ENCODE assay signal across 21 cellular contexts in the genomic region with DNA sequence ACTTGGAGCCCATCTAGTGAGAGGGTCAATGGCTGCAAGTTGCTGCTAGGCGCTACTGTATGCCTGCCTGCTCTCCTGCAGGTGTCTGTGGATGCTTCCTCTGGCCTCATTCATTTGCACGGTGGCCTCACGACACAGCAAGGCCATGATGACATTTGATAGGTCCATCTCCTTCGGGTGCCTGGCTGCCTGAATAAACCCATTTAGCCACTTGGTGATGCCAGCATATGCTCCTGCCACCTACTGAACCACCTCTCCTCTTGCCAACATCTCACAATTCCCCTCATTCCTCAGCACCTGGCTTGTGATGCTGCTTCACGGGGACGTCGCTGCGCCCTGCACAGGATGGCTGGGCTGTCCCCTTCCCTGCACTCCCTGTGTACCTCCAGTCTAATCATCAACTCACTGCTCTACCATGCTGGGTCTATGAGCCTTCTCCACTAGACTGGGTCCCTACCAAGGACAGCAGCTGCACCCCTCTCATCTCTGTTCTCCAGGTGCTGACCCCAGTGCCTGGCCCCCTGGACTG.
"Had no signal": no experiment of that assay in that cellular context is flagged by ENCODE, and none has a peak within 500 bp of the region (broad histone marks: within the 10 kb centered on the region; RNA-seq: fewer than 3 reads in every experiment).

No MANE protein-coding gene starts in this region.

- H3K36me3 ChIP-seq: adrenal gland had no signal

- DNase-seq: activated CD4-positive, alpha-beta T cell treated with anti-CD3 and anti-CD28 coated beads for 4 hours; activated CD8-positive, alpha-beta memory T cell treated with anti-CD3 and anti-CD28 coated beads, Interleukin-2, amount 50 U/mL, for 4 hours; activated CD8-positive, alpha-beta T cell treated with anti-CD3 and anti-CD28 coated beads for 36 hours; activated gamma-delta T cell treated with Interleukin-2 at 50 U/mL for 16 hours; activated naive CD4-positive, alpha-beta T cell treated with anti-CD3 and anti-CD28 coated beads, Interleukin-2, amount 10 ng/mL, durations not matched to agents 7 days and 5 days; activated naive CD8-positive, alpha-beta T cell treated with anti-CD3 and anti-CD28 coated beads, Interleukin-2, amount 10 ng/mL, durations not matched to agents 7 days and 5 days; activated T-cell treated with anti-CD3 and anti-CD28 coated beads, Interleukin-2, amount 50 U/mL, for 72 hours; adrenal gland; anterior cingulate cortex; KG1; NCI-H1048; NCI-H1694; NCI-H2029; NCI-H2107; NCI-H2171 treated with DMSO at 0.1 percent for 48 hours; NCI-H226; NCI-H510A; SIG-M5; SW 1271 had no signal

- H3K27me3 ChIP-seq: adrenal gland had no signal

- H3K4me3 Mint-ChIP-seq: activated CD8-positive, alpha-beta T cell treated with anti-CD3 and anti-CD28 coated beads for 36 hours; activated naive CD4-positive, alpha-beta T cell treated with anti-CD3 and anti-CD28 coated beads, Interleukin-2, amount 10 ng/mL, durations not matched to agents 7 days and 5 days; activated naive CD8-positive, alpha-beta T cell treated with anti-CD3 and anti-CD28 coated beads, Interleukin-2, amount 10 ng/mL, durations not matched to agents 7 days and 5 days; activated T-cell treated with anti-CD3 and anti-CD28 coated beads, Interleukin-2, amount 50 U/mL, for 72 hours had no signal

- H3K27ac ChIP-seq: adrenal gland had no signal

- H3K4me3 ChIP-seq: adrenal gland had no signal

- H3K9me3 ChIP-seq: adrenal gland had no signal

- H3K27me3 Mint-ChIP-seq: activated CD8-positive, alpha-beta T cell treated with anti-CD3 and anti-CD28 coated beads for 36 hours; activated naive CD4-positive, alpha-beta T cell treated with anti-CD3 and anti-CD28 coated beads, Interleukin-2, amount 10 ng/mL, durations not matched to agents 7 days and 5 days; activated naive CD8-positive, alpha-beta T cell treated with anti-CD3 and anti-CD28 coated beads, Interleukin-2, amount 10 ng/mL, durations not matched to agents 7 days and 5 days had no signal

- H3K9me3 Mint-ChIP-seq: activated CD8-positive, alpha-beta T cell treated with anti-CD3 and anti-CD28 coated beads for 36 hours; activated naive CD8-positive, alpha-beta T cell treated with anti-CD3 and anti-CD28 coated beads, Interleukin-2, amount 10 ng/mL, durations not matched to agents 7 days and 5 days had no signal

- ATAC-seq: activated CD4-positive, CD25-positive, alpha-beta regulatory T cell treated with anti-CD3 and anti-CD28 coated beads, Interleukin-2, amount 50 U/mL, for 24 hours; activated CD8-positive, alpha-beta T cell treated with anti-CD3 and anti-CD28 coated beads for 36 hours; activated T-cell treated with anti-CD3 and anti-CD28 coated beads, Interleukin-2, amount 50 U/mL, for 72 hours had no signal

- H3K27ac Mint-ChIP-seq: activated CD8-positive, alpha-beta T cell treated with anti-CD3 and anti-CD28 coated beads for 36 hours; activated naive CD4-positive, alpha-beta T cell treated with anti-CD3 and anti-CD28 coated beads, Interleukin-2, amount 10 ng/mL, durations not matched to agents 7 days and 5 days; activated naive CD8-positive, alpha-beta T cell treated with anti-CD3 and anti-CD28 coated beads, Interleukin-2, amount 10 ng/mL, durations not matched to agents 7 days and 5 days; activated T-cell treated with anti-CD3 and anti-CD28 coated beads, Interleukin-2, amount 50 U/mL, for 72 hours; activated T-helper 2 cell treated with anti-CD3 and anti-CD28 coated beads, Interferon-gamma antibody, Interleukin-2, Interleukin-4, amounts not matched to agents 10 μg/mL and 5 μg/mL and 100 μg/mL, durations not matched to agents 14 hours and 24 hours and 36 hours had no signal
